In genomic region chr9:137588891-137589290, GRCh38 we compare ENCODE assay signal across 8 cellular contexts. TPM values are rescaled to one million over a fixed set of nuclear protein-coding genes. Genes with fewer than 3 reads are reported as not detected.
DNase-seq lines count a peak whose midpoint lies in the region; ATAC-seq and TF ChIP-seq lines count a peak whose summit lies in the region.

No MANE protein-coding gene starts in this region.

- peaks cover 0 to 27% (median 0%) of the 10 kb centered on the region in 3 donors for H3K36me3 ChIP-seq in Peyer's patch

- H3K9me3 Mint-ChIP-seq in activated CD4-positive, alpha-beta T cell treated with anti-CD3 and anti-CD28 coated beads, Interleukin-2, amount 10 ng/mL, durations not matched to agents 7 days and 5 days: no peaks in the 10 kb centered on the region

- TF ChIP-seq CTCF in Peyer's patch (IDR thresholded peaks at IDR 0.05): no peak

- peaks cover 0 to 19% (median 11%) of the 10 kb centered on the region in 4 donors for H3K4me1 ChIP-seq in Peyer's patch

- TF ChIP-seq POLR2A in Peyer's patch (IDR thresholded peaks at IDR 0.05): no peak

- H3K4me3 ChIP-seq in skin epidermis (peak overlapping the region in 4 of 7 experiments; percentile 49 to 90 (median 81)), Peyer's patch (no peak overlapping the region)

- CTCF ChIA-PET in activated CD4-positive, alpha-beta T cell treated with anti-CD3 and anti-CD28 coated beads, Interleukin-2, amount 10 ng/mL, durations not matched to agents 7 days and 5 days (lab: Charles Lee): interaction anchor here (0.5 to 4.5 kb wide), 4 partner anchors 8 to 94 kb away, joined by 3 to 37 read pairs (median 4); partner anchors contain the start of gene DPH7

- POLR2A ChIA-PET in activated CD4-positive, alpha-beta T cell treated with anti-CD3 and anti-CD28 coated beads, Interleukin-2, amount 10 ng/mL, durations not matched to agents 7 days and 5 days (lab: Charles Lee): interaction anchor here (0.5 kb wide), 1 partner anchor 348 kb away, joined by 3 read pairs; the partner anchor contains the start of gene TUBB4B

- H3K36me3 Mint-ChIP-seq in activated CD4-positive, alpha-beta T cell treated with anti-CD3 and anti-CD28 coated beads, Interleukin-2, amount 10 ng/mL, durations not matched to agents 7 days and 5 days (ENCODE audit: low read depth): peaks cover 10% of the 10 kb centered on the region
- H3K36me3 Mint-ChIP-seq in T-helper 17 cell (ENCODE audit: low read depth): peaks cover 2% of the 10 kb centered on the region

- peaks cover 25% of the 10 kb centered on the region for H3K4me1 Mint-ChIP-seq in activated CD4-positive, alpha-beta T cell treated with anti-CD3 and anti-CD28 coated beads, Interleukin-2, amount 10 ng/mL, durations not matched to agents 7 days and 5 days
- H3K4me1 Mint-ChIP-seq in T-helper 17 cell: peaks cover 11% of the 10 kb centered on the region

- ATAC-seq in T-helper 17 cell: no peak
- ATAC-seq in GM19351 (IDR thresholded peaks at IDR 0.05; ENCODE audit: unreplicated experiment): no peak

- no peaks in the 10 kb centered on the region for H3K9me3 ChIP-seq in T-helper 17 cell (ENCODE audit: control insufficient read depth, low read length, poor library complexity, severe bottlenecking)
- no peaks in the 10 kb centered on the region for H3K9me3 ChIP-seq in Peyer's patch

- no peaks in the 10 kb centered on the region for H3K27me3 ChIP-seq in Peyer's patch

- DNase-seq in activated CD4-positive, alpha-beta T cell treated with anti-CD3 and anti-CD28 coated beads, Interleukin-2, amount 10 ng/mL, durations not matched to agents 7 days and 5 days: no peak
- no peak for DNase-seq in activated CD4-positive, alpha-beta T cell treated with anti-CD3 and anti-CD28 coated beads, Interleukin-2, amount 50 U/mL, for 48 hours
- DNase-seq in T-helper 17 cell (no peak), fibroblast of gingiva (ENCODE audit: low read depth) (peak; percentile 46), Peyer's patch (no peak)
- no peak for DNase-seq in activated CD4-positive, CD25-positive, alpha-beta regulatory T cell treated with anti-CD3 and anti-CD28 coated beads, Interleukin-2, amount 50 U/mL, for 72 hours

- peak overlapping the region in 8 of 21 experiments; percentile 50 to 82 (median 69) for H3K27ac ChIP-seq in skin epidermis
- H3K27ac ChIP-seq in Peyer's patch: no peak overlapping the region

- no peak overlapping the region for H3K27ac Mint-ChIP-seq in activated CD4-positive, alpha-beta T cell treated with anti-CD3 and anti-CD28 coated beads, Interleukin-2, amount 10 ng/mL, durations not matched to agents 7 days and 5 days
- no peak overlapping the region for H3K27ac Mint-ChIP-seq in T-helper 17 cell

- peak overlapping the region; percentile 83 for H3K4me3 Mint-ChIP-seq in activated CD4-positive, alpha-beta T cell treated with anti-CD3 and anti-CD28 coated beads, Interleukin-2, amount 10 ng/mL, durations not matched to agents 7 days and 5 days
- peak overlapping the region; percentile 87 for H3K4me3 Mint-ChIP-seq in T-helper 17 cell

- no peaks in the 10 kb centered on the region for H3K27me3 Mint-ChIP-seq in activated CD4-positive, alpha-beta T cell treated with anti-CD3 and anti-CD28 coated beads, Interleukin-2, amount 10 ng/mL, durations not matched to agents 7 days and 5 days
- H3K27me3 Mint-ChIP-seq in T-helper 17 cell: no peaks in the 10 kb centered on the region

RNA-seq across cellular contexts. Expression of gene ZMYND19, which starts 1.4 kb away (rescaled TPM):
- total RNA-seq in activated CD4-positive, alpha-beta T cell treated with anti-CD3 and anti-CD28 coated beads, Interleukin-2, amount 10 ng/mL, durations not matched to agents 7 days and 5 days: 10 to 100 TPM; 24.7 to 26.5 TPM
- total RNA-seq in T-helper 17 cell (10 to 100 TPM; 12.1 to 18.2 TPM), Peyer's patch (10 to 100 TPM in 2 of 4 donors, 1 to 10 TPM in 2; 8.8 to 16.8 (median 12.9) TPM)

RNA-seq across cellular contexts. Expression of gene DPH7, which starts 10.2 kb away (rescaled TPM):
- 10 to 100 TPM; 31.1 to 34.4 TPM for total RNA-seq in activated CD4-positive, alpha-beta T cell treated with anti-CD3 and anti-CD28 coated beads, Interleukin-2, amount 10 ng/mL, durations not matched to agents 7 days and 5 days
- total RNA-seq in T-helper 17 cell (10 to 100 TPM; 46.1 to 52.0 TPM), Peyer's patch (10 to 100 TPM; 21.9 to 52.5 (median 44.5) TPM)

RNA-seq across cellular contexts. Expression of gene ARRDC1, which starts 16.6 kb away (rescaled TPM):
- 10 to 100 TPM; 52.4 to 64.2 TPM for total RNA-seq in activated CD4-positive, alpha-beta T cell treated with anti-CD3 and anti-CD28 coated beads, Interleukin-2, amount 10 ng/mL, durations not matched to agents 7 days and 5 days
- total RNA-seq in T-helper 17 cell (10 to 100 TPM; 54.8 to 83.8 TPM), Peyer's patch (100 to 1,000 TPM; 102 to 341 (median 175) TPM)

RNA-seq across cellular contexts. Expression of gene EHMT1, which starts 29.9 kb away (rescaled TPM):
- total RNA-seq in activated CD4-positive, alpha-beta T cell treated with anti-CD3 and anti-CD28 coated beads, Interleukin-2, amount 10 ng/mL, durations not matched to agents 7 days and 5 days: 100 to 1,000 TPM; 100 to 110 TPM
- 100 to 1,000 TPM; 106 to 108 TPM for total RNA-seq in T-helper 17 cell
- 100 to 1,000 TPM in 3 of 4 donors, 10 to 100 TPM in 1; 77.2 to 300 (median 161) TPM for total RNA-seq in Peyer's patch

RNA-seq across cellular contexts. Expression of gene MRPL41, which starts 37.2 kb away (rescaled TPM):
- total RNA-seq in activated CD4-positive, alpha-beta T cell treated with anti-CD3 and anti-CD28 coated beads, Interleukin-2, amount 10 ng/mL, durations not matched to agents 7 days and 5 days: 10 to 100 TPM; 30.2 to 37.1 TPM
- total RNA-seq in T-helper 17 cell (10 to 100 TPM; 52.6 to 78.8 TPM), Peyer's patch (10 to 100 TPM; 55.3 to 89.5 (median 84.8) TPM)

Comparison
In these comparisons a context has a peak if more than half of its experiments do, and no peak if none do; other contexts are left out.
1. H3K4me3 ChIP-seq: peak in skin epidermis (4 of 7); none in Peyer's patch (0 of 4).